In genomic region chr10:26214538-26215461, GRCh38 we compare ENCODE assay signal across 13 cellular contexts. TPM values are rescaled to one million over a fixed set of nuclear protein-coding genes. Genes with fewer than 3 reads are reported as not detected.
A peak's percentile ranks its signal among the peaks of the same experiment; 100 is the strongest.
DNase-seq lines count a peak whose midpoint lies in the region; ATAC-seq lines count a peak whose summit lies in the region.
"Had no signal": no experiment of that assay in that cellular context is flagged by ENCODE, and none has a peak within 500 bp of the region (broad histone marks: within the 10 kb centered on the region; RNA-seq: fewer than 3 reads in every experiment).

No MANE protein-coding gene starts in this region.

- H3K4me1 ChIP-seq in ectodermal cell (ENCODE audit: control insufficient read depth, insufficient read depth, low read length) (peaks cover 40% of the 10 kb centered on the region), neuronal stem cell (ENCODE audit: control insufficient read depth in 2 of 2, insufficient read depth in 1 of 2, low read depth in 1 of 2, low read length in 2 of 2) (peaks cover 10 to 24% of the 10 kb centered on the region in 2 donors)
- H3K4me1 ChIP-seq: uterus had no signal

- H2BK120ac ChIP-seq in neuronal stem cell (ENCODE audit: low read depth, low read length): no peak overlapping the region

- no peak overlapping the region for H2BK5ac ChIP-seq in neuronal stem cell (ENCODE audit: low read length)

- no peak overlapping the region for H3K27ac ChIP-seq in ectodermal cell (ENCODE audit: insufficient read depth, low read depth, low read length, poor library complexity, severe bottlenecking)
- no peak overlapping the region for H3K27ac ChIP-seq in neuronal stem cell (replicated peaks; ENCODE audit: low read length)
- H3K27ac ChIP-seq: GM23248, right atrium auricular region, uterus had no signal

- H3K18ac ChIP-seq in neuronal stem cell (ENCODE audit: low read length): peak overlapping the region; percentile 58

- no peak overlapping the region for H3K4ac ChIP-seq in neuronal stem cell (ENCODE audit: low read length)

- peak overlapping the region; percentile 23 for H3K4me3 ChIP-seq in ectodermal cell (ENCODE audit: insufficient read depth, low read depth, low read length)
- no peak overlapping the region for H3K4me3 ChIP-seq in neuronal stem cell (ENCODE audit: low read length in 2 of 2)
- H3K4me3 ChIP-seq: GM23248, lung, uterus had no signal

- H3K27me3 ChIP-seq in ectodermal cell (ENCODE audit: control insufficient read depth, insufficient read depth, low read length, poor library complexity, severe bottlenecking) (peaks cover 97% of the 10 kb centered on the region), neuronal stem cell (ENCODE audit: control insufficient read depth in 3 of 3, insufficient read depth in 3 of 3, low read depth in 1 of 3, low read length in 3 of 3) (peaks cover 39 to 97% (median 91%) of the 10 kb centered on the region in 3 experiments)

- DNase-seq in NCI-H1436 (lab: John Stamatoyannopoulos, UW): peak; percentile 74
- DNase-seq in NCI-H1436 treated with DMSO at 0.1 percent for 48 hours (lab: John Stamatoyannopoulos, UW): no peak
- DNase-seq in neuronal stem cell (ENCODE audit: low spot score): no peak
- no peak for DNase-seq in cerebellum (ENCODE audit: low spot score)
- no peak for DNase-seq in stimulated activated CD4-positive, alpha-beta T cell treated with anti-CD3 and anti-CD28 coated beads, Interleukin-2, amount 100 ng/mL, for 24 hours
- DNase-seq: GM23248, uterus had no signal

- no peaks in the 10 kb centered on the region for H3K9me3 Mint-ChIP-seq in IgD-negative memory B cell

- H3K4me2 ChIP-seq in neuronal stem cell (ENCODE audit: insufficient read depth, low read length, poor library complexity, severe bottlenecking): peak overlapping the region; percentile 63

- H3K27me3 Mint-ChIP-seq in IgD-negative memory B cell: peaks cover 67% of the 10 kb centered on the region

- peaks cover 9 to 16% (median 14%) of the 10 kb centered on the region in 3 donors for H3K4me1 Mint-ChIP-seq in IgD-negative memory B cell

- H3K27ac Mint-ChIP-seq in IgD-negative memory B cell: no peak overlapping the region

- peak overlapping the region; percentile 8 to 91 (median 82) for H3K4me3 Mint-ChIP-seq in IgD-negative memory B cell

- peak overlapping the region; percentile 47 for H2AFZ ChIP-seq in neuronal stem cell (ENCODE audit: low read length)
- H2AFZ ChIP-seq: GM23248 had no signal

- H2AK5ac ChIP-seq in neuronal stem cell (ENCODE audit: low read depth, low read length): peak overlapping the region; percentile 24

- no peak for ATAC-seq in GM21423 (IDR thresholded peaks at IDR 0.05; ENCODE audit: unreplicated experiment)

- H3K36me3 ChIP-seq in ectodermal cell (ENCODE audit: control insufficient read depth, insufficient read depth, low read length) (no peaks in the 10 kb centered on the region), neuronal stem cell (replicated peaks in 1 of 2; ENCODE audit: control insufficient read depth in 2 of 2, insufficient read depth in 2 of 2, low read length in 2 of 2) (no peaks in the 10 kb centered on the region)
- H3K36me3 ChIP-seq: right atrium auricular region, uterus had no signal

- H3K9me3 ChIP-seq in ectodermal cell (ENCODE audit: control insufficient read depth, low read length): no peaks in the 10 kb centered on the region
- peaks cover 0 to 3% of the 10 kb centered on the region in 2 donors for H3K9me3 ChIP-seq in neuronal stem cell (replicated peaks in 1 of 2; ENCODE audit: control insufficient read depth in 2 of 2, insufficient read depth in 1 of 2, low read depth in 1 of 2, low read length in 2 of 2)
- H3K9me3 ChIP-seq: right atrium auricular region, uterus had no signal

- WGBS in ectodermal cell, 2 experiments: 2% methylated on average over 36 of the region's 36 CpGs
- WGBS in neuronal stem cell (ENCODE audit: extremely low coverage in 2 of 2, insufficient read length in 2 of 2, insufficient replicate concordance in 1 of 2), 2 donors: no CpG with 5 or more reads among the region's 36 CpGs

- H3K23ac ChIP-seq in neuronal stem cell (ENCODE audit: low read depth, low read length, poor library complexity): no peak overlapping the region

- H3K79me1 ChIP-seq in neuronal stem cell (ENCODE audit: low read depth, low read length): no peaks in the 10 kb centered on the region

- H2BK15ac ChIP-seq in neuronal stem cell (ENCODE audit: low read length): no peak overlapping the region

- no peak overlapping the region for H3K14ac ChIP-seq in neuronal stem cell (ENCODE audit: low read length)

- no peaks in the 10 kb centered on the region for H3K36me3 Mint-ChIP-seq in IgD-negative memory B cell

- no peak overlapping the region for H4K91ac ChIP-seq in neuronal stem cell (ENCODE audit: low read depth, low read length, poor library complexity)

- H4K8ac ChIP-seq in neuronal stem cell (ENCODE audit: low read depth, low read length): no peak overlapping the region

- no peak overlapping the region for H2BK12ac ChIP-seq in neuronal stem cell (ENCODE audit: low read length)

- H3K9ac ChIP-seq in neuronal stem cell (ENCODE audit: low read depth, low read length, poor library complexity): no peak overlapping the region
- H3K9ac ChIP-seq: GM23248 had no signal

RNA-seq across cellular contexts. Expression of gene GAD2, which starts 1.8 kb away (rescaled TPM):
- not detected for polyA plus RNA-seq in IgD-negative memory B cell
- 1.5 TPM for polyA plus RNA-seq in ectodermal cell (2013, experiment 1 of 4)
- polyA plus RNA-seq in ectodermal cell (2013, experiment 2 of 4): 0.71 TPM
- 0.80 TPM for polyA plus RNA-seq in ectodermal cell (2013, experiment 3 of 4)
- 0.69 TPM for polyA plus RNA-seq in ectodermal cell (2013, experiment 4 of 4)
- 0.40 TPM for polyA plus RNA-seq in neuronal stem cell (2013, experiment 1 of 2)
- polyA plus RNA-seq in neuronal stem cell (2013, experiment 2 of 2): 0.51 TPM
- 29.6 TPM for total RNA-seq in cerebellum
- total RNA-seq: GM23248; lung; right atrium auricular region; T-helper 2 cell treated with Interferon-gamma antibody and Interleukin-4, amounts not matched to agents 100 ng/mL and 5 ng/mL, for 36 hours; uterus had no signal
- polyA plus RNA-seq: GM23248, lung had no signal
